26 cellular contexts compared by ENCODE assay signal in the genomic region with DNA sequence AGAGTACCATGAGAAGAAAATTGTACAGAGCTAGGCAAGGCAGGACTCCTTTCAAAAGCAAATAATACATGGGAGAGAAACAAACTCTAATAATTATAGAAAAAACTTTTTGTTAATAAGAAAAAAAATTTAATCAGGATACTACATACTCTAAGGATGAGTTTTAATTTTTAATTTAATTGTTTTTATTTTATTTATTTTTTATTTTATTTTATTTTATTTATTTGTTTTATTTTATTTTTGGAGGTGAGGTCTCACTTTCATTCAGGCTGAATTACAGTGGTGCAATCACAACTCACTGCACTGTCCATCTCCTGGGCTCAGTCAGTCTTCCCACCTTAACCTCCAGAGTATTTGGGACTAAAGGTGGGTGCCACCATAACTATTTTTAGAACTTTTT.
"Had no signal": no experiment of that assay in that cellular context is flagged by ENCODE, and none has a peak within 500 bp of the region (broad histone marks: within the 10 kb centered on the region; RNA-seq: fewer than 3 reads in every experiment).

No MANE protein-coding gene starts in this region.

- H3K9me3 Mint-ChIP-seq: dendritic cell treated with granulocyte-macrophage colony-stimulating factor and Interleukin-4, amounts not matched to agents 40 ng/mL and 50 ng/mL, for 4 days; endodermal cell had no signal

- H3K27me3 Mint-ChIP-seq: dendritic cell treated with granulocyte-macrophage colony-stimulating factor and Interleukin-4, amounts not matched to agents 40 ng/mL and 50 ng/mL, for 4 days; effector memory CD8-positive, alpha-beta T cell had no signal

- FAIRE-seq: colon, endometrium, endothelial cell of umbilical vein, frontal cortex had no signal

- H3K27ac Mint-ChIP-seq: dendritic cell treated with granulocyte-macrophage colony-stimulating factor and Interleukin-4, amounts not matched to agents 40 ng/mL and 50 ng/mL, for 4 days; effector memory CD8-positive, alpha-beta T cell; endodermal cell had no signal

- H3K4me1 Mint-ChIP-seq: endodermal cell had no signal

- DNase-seq: colonic mucosa; cortex of kidney; dermis blood vessel endothelial cell; dorsolateral prefrontal cortex; effector CD4-positive, alpha-beta T cell; effector CD8-positive, alpha-beta T cell; effector memory CD4-positive, alpha-beta T cell; effector memory CD8-positive, alpha-beta T cell; endodermal cell; erythroblast; esophagus squamous epithelium; foreskin fibroblast; foreskin keratinocyte; foreskin melanocyte; gastrocnemius medialis; glutamatergic neuron; head of caudate nucleus; heart left ventricle; heart right ventricle had no signal

- H3K4me3 Mint-ChIP-seq: dendritic cell treated with granulocyte-macrophage colony-stimulating factor and Interleukin-4, amounts not matched to agents 40 ng/mL and 50 ng/mL, for 4 days; effector memory CD8-positive, alpha-beta T cell; endodermal cell had no signal

- ATAC-seq: effector memory CD8-positive, alpha-beta T cell; esophagus mucosa; foreskin keratinocyte; gastrocnemius medialis; gastroesophageal sphincter; heart left ventricle; heart right ventricle had no signal
